In genomic region chr3:196677353-196677752, GRCh38 we compare ENCODE assay signal across 29 cellular contexts. TPM values are rescaled to one million over a fixed set of nuclear protein-coding genes. Genes with fewer than 3 reads are reported as not detected.
"Had no signal": no experiment of that assay in that cellular context is flagged by ENCODE, and none has a peak within 500 bp of the region (broad histone marks: within the 10 kb centered on the region; RNA-seq: fewer than 3 reads in every experiment).

No MANE protein-coding gene starts in this region.

- H3K4me1 ChIP-seq: adrenal gland had no signal

- H3K4me2 ChIP-seq: SK-N-SH had no signal

- H3K4me3 ChIP-seq: adrenal gland, MG63 had no signal

- H3K27ac ChIP-seq: adrenal gland, WERI-Rb-1 had no signal

- DNase-seq: activated CD4-positive, alpha-beta memory T cell treated with anti-CD3 and anti-CD28 coated beads for 36 hours; activated CD4-positive, alpha-beta T cell treated with anti-CD3 and anti-CD28 coated beads for 4 hours; activated CD8-positive, alpha-beta memory T cell treated with anti-CD3 and anti-CD28 coated beads for 24 hours; activated naive CD4-positive, alpha-beta T cell treated with anti-CD3 and anti-CD28 coated beads, Interleukin-2, amount 50 U/mL, for 16 hours; activated naive CD8-positive, alpha-beta T cell treated with anti-CD3 and anti-CD28 coated beads, Interleukin-2, amount 10 ng/mL, durations not matched to agents 7 days and 5 days; activated T-cell treated with anti-CD3 and anti-CD28 coated beads, Interleukin-2, amount 50 U/mL, for 72 hours; adrenal gland; aorta; central memory CD4-positive, alpha-beta T cell; MG63; MV-4-11; NCI-H1092 treated with DMSO at 0.1 percent for 48 hours; NCI-H1417 treated with DMSO at 0.1 percent for 48 hours; NCI-H1694; NCI-H2029; NCI-H2107; NCI-H345; NCI-H510A treated with DMSO at 0.1 percent for 48 hours; NCI-H69; NK-92 treated with Interleukin-12 subunit alpha and Interleukin-12 subunit beta, amount 100 ng/mL, for 24 hours; OCI-M1; RPMI8226; SK-N-SH; T1000; WERI-Rb-1 had no signal

- ATAC-seq: activated T-cell treated with anti-CD3 and anti-CD28 coated beads, Interleukin-2, amount 50 U/mL, for 72 hours; Panc1; Right ventricle myocardium inferior had no signal

- H3K36me3 ChIP-seq: adrenal gland, MG63, WERI-Rb-1 had no signal

- H3K9me3 ChIP-seq: adrenal gland, MG63, SK-N-SH had no signal

- H3K27ac Mint-ChIP-seq: activated CD4-positive, alpha-beta memory T cell treated with anti-CD3 and anti-CD28 coated beads for 36 hours; activated naive CD8-positive, alpha-beta T cell treated with anti-CD3 and anti-CD28 coated beads, Interleukin-2, amount 10 ng/mL, durations not matched to agents 7 days and 5 days; activated T-cell treated with anti-CD3 and anti-CD28 coated beads, Interleukin-2, amount 50 U/mL, for 72 hours had no signal

- H3K9me2 ChIP-seq: SK-N-SH had no signal

- H3K9me3 Mint-ChIP-seq: activated CD4-positive, alpha-beta memory T cell treated with anti-CD3 and anti-CD28 coated beads for 36 hours; activated T-cell treated with anti-CD3 and anti-CD28 coated beads, Interleukin-2, amount 50 U/mL, for 72 hours had no signal

- H3K27me3 Mint-ChIP-seq: activated CD4-positive, alpha-beta memory T cell treated with anti-CD3 and anti-CD28 coated beads for 36 hours had no signal

- H3K4me3 Mint-ChIP-seq: activated CD4-positive, alpha-beta memory T cell treated with anti-CD3 and anti-CD28 coated beads for 36 hours; activated naive CD8-positive, alpha-beta T cell treated with anti-CD3 and anti-CD28 coated beads, Interleukin-2, amount 10 ng/mL, durations not matched to agents 7 days and 5 days; activated T-cell treated with anti-CD3 and anti-CD28 coated beads, Interleukin-2, amount 50 U/mL, for 72 hours; T-helper 1 cell treated with Interleukin-12 subunit alpha and Interleukin-12 subunit beta and Interleukin-4 antibody, amounts not matched to agents 30 μg/mL and 1 μg/mL, for 36 hours had no signal

RNA-seq across cellular contexts. Expression of gene NRROS, which starts 37.9 kb away (rescaled TPM):
- total RNA-seq: bronchial epithelial cell had no signal
